ENCODE assay signal across 8 cellular contexts in the genomic region with DNA sequence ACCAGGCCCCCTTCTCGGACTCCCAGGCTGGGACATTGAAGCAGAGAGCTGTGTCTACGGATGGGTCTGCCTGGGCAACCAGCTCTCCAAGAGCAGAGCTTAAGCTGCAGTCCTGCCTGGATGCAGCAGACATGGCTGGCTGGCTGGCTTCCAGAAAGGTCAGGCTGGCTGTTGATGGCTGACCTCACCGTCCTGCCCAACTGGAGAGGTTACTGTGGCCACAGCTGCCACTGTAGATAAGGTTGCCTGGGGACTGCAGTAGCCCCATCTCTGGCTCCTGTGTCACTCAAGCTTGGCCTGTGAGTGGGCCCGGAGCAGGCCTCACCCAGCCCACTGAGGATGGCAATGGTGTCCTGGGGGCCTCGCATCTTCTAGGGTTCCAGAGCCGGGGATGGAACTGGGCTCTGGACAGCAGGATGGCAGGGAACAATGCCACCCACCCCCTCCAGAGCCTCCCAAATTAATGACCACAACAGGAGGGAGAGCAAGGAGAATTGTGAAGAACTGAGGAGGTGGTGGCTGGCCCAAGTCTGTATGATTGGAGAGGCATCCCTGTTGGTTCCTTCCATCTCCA. TPM values are rescaled to one million over a fixed set of nuclear protein-coding genes. Genes with fewer than 3 reads are reported as not detected.
DNase-seq lines count a peak whose midpoint lies in the region; TF ChIP-seq lines count a peak whose summit lies in the region.

No MANE protein-coding gene starts in this region.

- H3K4me1 ChIP-seq in liver (ENCODE audit: control insufficient read depth in 4 of 4, insufficient read depth in 4 of 4, low read length in 3 of 4) = peaks cover 13 to 18% (median 16%) of the 10 kb centered on the region in 4 donors
- H3K4me1 ChIP-seq in stomach smooth muscle (ENCODE audit: control insufficient read depth, insufficient read depth, low read length) = peaks cover 33% of the 10 kb centered on the region

- H3K27me3 Mint-ChIP-seq in progenitor cell of endocrine pancreas = no peaks in the 10 kb centered on the region

- TF ChIP-seq RAD21 in liver (IDR thresholded peaks at IDR 0.05) = peak in 1 of 2 donors; percentile 34

- 68% methylated on average over 6 of the region's 6 CpGs for WGBS in liver

- H3K27ac ChIP-seq in brain microvascular endothelial cell = peak overlapping the region; percentile 1
- H3K27ac ChIP-seq in liver (ENCODE audit: low read depth in 1 of 2, low read length in 2 of 2) = peak overlapping the region; percentile 52 to 66
- peak overlapping the region; percentile 76 for H3K27ac ChIP-seq in stomach smooth muscle (ENCODE audit: low read length)

- H3K9me3 ChIP-seq in liver (ENCODE audit: control insufficient read depth in 4 of 4, low read length in 3 of 4) (no peaks in the 10 kb centered on the region), stomach smooth muscle (ENCODE audit: control insufficient read depth in 2 of 2, low read length in 2 of 2) (no peaks in the 10 kb centered on the region)

- TF ChIP-seq CTCF in brain microvascular endothelial cell (IDR thresholded peaks at IDR 0.05; ENCODE audit: low read depth, low read length, missing control alignments) (no peak), liver (IDR thresholded peaks at IDR 0.05; ENCODE audit: low read depth, low read length, missing input control) (no peak), progenitor cell of endocrine pancreas (IDR thresholded peaks at IDR 0.05; ENCODE audit: unreplicated experiment) (no peak)

- H3K27me3 ChIP-seq in brain microvascular endothelial cell (replicated peaks) (no peaks in the 10 kb centered on the region), liver (ENCODE audit: control insufficient read depth in 4 of 4, insufficient read depth in 4 of 4, low read length in 3 of 4) (no peaks in the 10 kb centered on the region), stomach smooth muscle (ENCODE audit: control insufficient read depth in 1 of 2, insufficient read depth in 2 of 2, low read length in 2 of 2) (no peaks in the 10 kb centered on the region)

- no peak overlapping the region for H3K4me3 Mint-ChIP-seq in progenitor cell of endocrine pancreas (ENCODE audit: low read depth)

- no peak overlapping the region for H3K27ac Mint-ChIP-seq in progenitor cell of endocrine pancreas

- DNase-seq in M059J (ENCODE audit: low read depth) (peak; percentile 70), brain microvascular endothelial cell (no peak), hypothalamus (lab: John Stamatoyannopoulos, UW) (no peak), progenitor cell of endocrine pancreas (ENCODE audit: low spot score, unreplicated experiment) (no peak), medulla oblongata (ENCODE audit: extremely low spot score) (no peak)
- DNase-seq in stimulated activated CD4-positive, alpha-beta T cell treated with anti-CD3 and anti-CD28 coated beads, Interleukin-2, amount 100 ng/mL, for 24 hours = no peak

- in situ Hi-C loops in brain microvascular endothelial cell (cut with HindIII; ENCODE audit: low pct_ligation_motif_present, low sequenced_read_pairs) = no loop called here

- H3K9ac ChIP-seq in liver (ENCODE audit: low read depth in 1 of 2, low read length in 2 of 2) = no peak overlapping the region
- H3K9ac ChIP-seq in stomach smooth muscle (ENCODE audit: low read length in 2 of 2) = peak overlapping the region; percentile 62 to 76

- H3K9me3 Mint-ChIP-seq in progenitor cell of endocrine pancreas (ENCODE audit: low read depth) = no peaks in the 10 kb centered on the region

- no peaks in the 10 kb centered on the region for H3K36me3 Mint-ChIP-seq in progenitor cell of endocrine pancreas (ENCODE audit: insufficient read depth)

- H3K4me1 Mint-ChIP-seq in progenitor cell of endocrine pancreas (ENCODE audit: low read depth) = peaks cover 5% of the 10 kb centered on the region

- no peaks in the 10 kb centered on the region for H3K36me3 ChIP-seq in brain microvascular endothelial cell (replicated peaks)
- no peaks in the 10 kb centered on the region for H3K36me3 ChIP-seq in liver (ENCODE audit: control insufficient read depth in 4 of 4, insufficient read depth in 3 of 4, low read depth in 1 of 4, low read length in 3 of 4)
- H3K36me3 ChIP-seq in stomach smooth muscle (ENCODE audit: control insufficient read depth in 2 of 2, insufficient read depth in 2 of 2, low read length in 2 of 2) = no peaks in the 10 kb centered on the region

- H3K4me3 ChIP-seq in brain microvascular endothelial cell (ENCODE audit: low read depth, low read length) (no peak overlapping the region), liver (ENCODE audit: low read depth in 1 of 3, low read length in 3 of 3) (no peak overlapping the region), stomach smooth muscle (ENCODE audit: low read length in 2 of 2) (peak overlapping the region in 1 of 2 donors; percentile 15)

TF ChIP-seq in liver, 16 proteins besides CTCF, POLR2A, EP300 and RAD21:
- TF ChIP-seq HNF4A (conservative IDR thresholded peaks at IDR 0.05) = peak; percentile 20 to 31
- TF ChIP-seq NR2F2 (IDR thresholded peaks at IDR 0.05) = peak; percentile 97
- no peak for TF ChIP-seq HNF4G (IDR thresholded peaks at IDR 0.05)
- TF ChIP-seq, protein P1, sequence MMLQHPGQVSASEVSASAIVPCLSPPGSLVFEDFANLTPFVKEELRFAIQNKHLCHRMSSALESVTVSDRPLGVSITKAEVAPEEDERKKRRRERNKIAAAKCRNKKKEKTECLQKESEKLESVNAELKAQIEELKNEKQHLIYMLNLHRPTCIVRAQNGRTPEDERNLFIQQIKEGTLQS (IDR thresholded peaks at IDR 0.05) = no peak
- TF ChIP-seq RXRA (IDR thresholded peaks at IDR 0.05) = peak; percentile 71 to 87
- no peak for TF ChIP-seq EGR1 (IDR thresholded peaks at IDR 0.05; ENCODE audit: low read depth in 2 of 2)
- no peak for TF ChIP-seq SP1 (IDR thresholded peaks at IDR 0.05)
- TF ChIP-seq TAF1 (conservative IDR thresholded peaks at IDR 0.05) = no peak
- TF ChIP-seq YY1 (IDR thresholded peaks at IDR 0.05) = peak; percentile 40
- TF ChIP-seq, protein P2, sequence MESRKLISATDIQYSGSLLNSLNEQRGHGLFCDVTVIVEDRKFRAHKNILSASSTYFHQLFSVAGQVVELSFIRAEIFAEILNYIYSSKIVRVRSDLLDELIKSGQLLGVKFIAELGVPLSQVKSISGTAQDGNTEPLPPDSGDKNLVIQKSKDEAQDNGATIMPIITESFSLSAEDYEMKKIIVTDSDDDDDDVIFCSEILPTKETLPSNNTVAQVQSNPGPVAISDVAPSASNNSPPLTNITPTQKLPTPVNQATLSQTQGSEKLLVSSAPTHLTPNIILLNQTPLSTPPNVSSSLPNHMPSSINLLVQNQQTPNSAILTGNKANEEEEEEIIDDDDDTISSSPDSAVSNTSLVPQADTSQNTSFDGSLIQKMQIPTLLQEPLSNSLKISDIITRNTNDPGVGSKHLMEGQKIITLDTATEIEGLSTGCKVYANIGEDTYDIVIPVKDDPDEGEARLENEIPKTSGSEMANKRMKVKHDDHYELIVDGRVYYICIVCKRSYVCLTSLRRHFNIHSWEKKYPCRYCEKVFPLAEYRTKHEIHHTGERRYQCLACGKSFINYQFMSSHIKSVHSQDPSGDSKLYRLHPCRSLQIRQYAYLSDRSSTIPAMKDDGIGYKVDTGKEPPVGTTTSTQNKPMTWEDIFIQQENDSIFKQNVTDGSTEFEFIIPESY (IDR thresholded peaks at IDR 0.05) = no peak

RNA-seq across cellular contexts. Expression of a gene that starts 37.0 kb away (rescaled TPM):
- 42.9 and 75.2 TPM in 2 replicates for total RNA-seq in M059J (2014; rRNA removed; shearing (Covaris generic))
- 10 to 100 TPM in 1 of 2 donors, 1 to 10 TPM in 1; 2.0 to 10.7 TPM for total RNA-seq in liver
- polyA plus RNA-seq in liver = 1 to 10 TPM; 1.9 to 3.1 TPM
- total RNA-seq in progenitor cell of endocrine pancreas = 38.4 and 42.5 TPM in 2 replicates

Comparison
In these comparisons a context has a peak if more than half of its experiments do, and no peak if none do; other contexts are left out.
1. H3K27ac ChIP-seq: peak in every context shown above with its lines; median percentile 76 in stomach smooth muscle; 59 in liver; 1 in brain microvascular endothelial cell.
2. H3K9ac ChIP-seq: peak in stomach smooth muscle (2 of 2); none in liver (0 of 2).